Comparison of ENCODE assay signal across 32 cellular contexts in genomic region chr9:130975932-130976841, GRCh38. TPM values are rescaled to one million over a fixed set of nuclear protein-coding genes. Genes with fewer than 3 reads are reported as not detected.
"Had no signal": no experiment of that assay in that cellular context is flagged by ENCODE, and none has a peak within 500 bp of the region (broad histone marks: within the 10 kb centered on the region; RNA-seq: fewer than 3 reads in every experiment).

No MANE protein-coding gene starts in this region.

- H3K9me3 ChIP-seq: left lung, lower lobe of right lung, neutrophil, pancreas, prostate gland, sigmoid colon, spleen, suprapubic skin, thoracic aorta, tibial artery, upper lobe of right lung had no signal

- H3K4me3 Mint-ChIP-seq: immature natural killer cell; naive B cell; nephron; neural crest cell; stimulated activated effector memory CD8-positive, alpha-beta T cell treated with anti-CD3 and anti-CD28 coated beads, Interleukin-12 subunit alpha, Interleukin-12 subunit beta, amount 100 ng/mL, for 72 hours; stimulated activated naive CD8-positive, alpha-beta T cell treated with anti-CD3 and anti-CD28 coated beads, Interleukin-15, Interleukin-2, amounts not matched to agents 100 ng/mL and 50 ng/mL, for 24 hours had no signal

- H3K9me3 Mint-ChIP-seq: immature natural killer cell; naive B cell; nephron; neural crest cell; stimulated activated effector memory CD8-positive, alpha-beta T cell treated with anti-CD3 and anti-CD28 coated beads, Interleukin-12 subunit alpha, Interleukin-12 subunit beta, amount 100 ng/mL, for 72 hours; stimulated activated naive CD8-positive, alpha-beta T cell treated with anti-CD3 and anti-CD28 coated beads, Interleukin-15, Interleukin-2, amounts not matched to agents 100 ng/mL and 50 ng/mL, for 24 hours had no signal

- FAIRE-seq: islet of Langerhans, kidney, pancreas, small intestine, urothelium cell line had no signal

- H3K27ac Mint-ChIP-seq: immature natural killer cell; nephron; stimulated activated effector memory CD8-positive, alpha-beta T cell treated with anti-CD3 and anti-CD28 coated beads, Interleukin-12 subunit alpha, Interleukin-12 subunit beta, amount 100 ng/mL, for 72 hours; stimulated activated naive CD8-positive, alpha-beta T cell treated with anti-CD3 and anti-CD28 coated beads, Interleukin-15, Interleukin-2, amounts not matched to agents 100 ng/mL and 50 ng/mL, for 24 hours had no signal

- H3K36me3 Mint-ChIP-seq: immature natural killer cell; stimulated activated effector memory CD8-positive, alpha-beta T cell treated with anti-CD3 and anti-CD28 coated beads, Interleukin-12 subunit alpha, Interleukin-12 subunit beta, amount 100 ng/mL, for 72 hours had no signal

- ATAC-seq: left colon; left lung; lower lobe of right lung; pancreas; stimulated activated effector memory CD8-positive, alpha-beta T cell treated with anti-CD3 and anti-CD28 coated beads, Interleukin-12 subunit alpha, Interleukin-12 subunit beta, amount 100 ng/mL, for 72 hours; upper lobe of right lung had no signal

- H3K4me1 ChIP-seq: left lung, lower lobe of right lung, pancreas, prostate gland, sigmoid colon, spleen, suprapubic skin, tibial artery, upper lobe of right lung had no signal

- H3K36me3 ChIP-seq: left lung, lower lobe of right lung, neutrophil, pancreas, prostate gland, sigmoid colon, spleen, suprapubic skin, thoracic aorta, tibial artery, upper lobe of right lung had no signal

- DNase-seq: hypothalamus; immature natural killer cell; kidney; left colon; lower lobe of right lung; mammary epithelial cell; mesenchymal stem cell; naive B cell; pancreas; retina; right cardiac atrium; sigmoid colon; small intestine; spleen; stimulated activated CD4-positive, alpha-beta T cell treated with anti-CD3 and anti-CD28 coated beads, Interleukin-4, amount 100 ng/mL, for 24 hours; stimulated activated naive CD4-positive, alpha-beta T cell; tibial artery; trophoblast cell; upper lobe of right lung had no signal

- H3K27me3 ChIP-seq: pancreas had no signal

- H3K4me1 Mint-ChIP-seq: immature natural killer cell, nephron had no signal

- H3K4me3 ChIP-seq: left lung, lower lobe of right lung, pancreas, prostate gland, sigmoid colon, spleen, suprapubic skin, thoracic aorta, tibial artery, upper lobe of right lung had no signal

- H3K27ac ChIP-seq: left lung, lower lobe of right lung, neutrophil, pancreas, prostate gland, sigmoid colon, spleen, suprapubic skin, thoracic aorta, tibial artery, upper lobe of right lung had no signal

RNA-seq across cellular contexts. Expression of gene LAMC3, which starts 32.8 kb away (rescaled TPM):
- total RNA-seq: mammary epithelial cell had no signal
- polyA plus RNA-seq: immature natural killer cell had no signal

RNA-seq across cellular contexts. Expression of gene FIBCD1, which starts 37.1 kb away (rescaled TPM):
- total RNA-seq: liver, mononuclear cell, suprapubic skin, thoracic aorta had no signal
- polyA plus RNA-seq: immature natural killer cell, liver, pancreas had no signal
